In genomic region chr21:37368536-37369279, GRCh38 we compare ENCODE assay signal across 8 cellular contexts. TPM values are rescaled to one million over a fixed set of nuclear protein-coding genes. Genes with fewer than 3 reads are reported as not detected.
DNase-seq lines count a peak whose midpoint lies in the region; ATAC-seq lines count a peak whose summit lies in the region.

No MANE protein-coding gene starts in this region.

- H3K4me1 Mint-ChIP-seq in activated naive CD4-positive, alpha-beta T cell treated with anti-CD3 and anti-CD28 coated beads, Interleukin-2, amount 10 ng/mL, durations not matched to agents 7 days and 5 days, result peaks cover 63% of the 10 kb centered on the region
- H3K4me1 Mint-ChIP-seq in immature natural killer cell, result peaks cover 66 to 68% of the 10 kb centered on the region in 2 donors

- H3K9me3 Mint-ChIP-seq in activated naive CD4-positive, alpha-beta T cell treated with anti-CD3 and anti-CD28 coated beads, Interleukin-2, amount 10 ng/mL, durations not matched to agents 7 days and 5 days, result no peaks in the 10 kb centered on the region
- H3K9me3 Mint-ChIP-seq in immature natural killer cell, result no peaks in the 10 kb centered on the region

- DNase-seq in ACHN (peak; percentile 10), HCEC 1CT (peak; percentile 70), immature natural killer cell (no peak), hypothalamus (lab: John Stamatoyannopoulos, UW) (no peak)
- DNase-seq in activated naive CD4-positive, alpha-beta T cell treated with anti-CD3 and anti-CD28 coated beads, Interleukin-2, amount 10 ng/mL, durations not matched to agents 7 days and 5 days, result no peak
- DNase-seq in activated CD4-positive, CD25-positive, alpha-beta regulatory T cell (lab: John Stamatoyannopoulos, UW), result no peak

- no peak for ATAC-seq in HG02885 (IDR thresholded peaks at IDR 0.05; ENCODE audit: poor library complexity, unreplicated experiment)

- in situ Hi-C loops in ACHN (cut with HindIII; ENCODE audit: low pct_ligation_motif_present, low pct_unique_long_range_greater_than_20kb, low sequenced_read_pairs), result no loop called here

- H3K36me3 Mint-ChIP-seq in activated naive CD4-positive, alpha-beta T cell treated with anti-CD3 and anti-CD28 coated beads, Interleukin-2, amount 10 ng/mL, durations not matched to agents 7 days and 5 days, result peaks cover 25% of the 10 kb centered on the region
- peaks cover 0 to 5% (median 4%) of the 10 kb centered on the region in 3 donors for H3K36me3 Mint-ChIP-seq in immature natural killer cell

- peaks cover 7% of the 10 kb centered on the region for H3K27me3 Mint-ChIP-seq in activated naive CD4-positive, alpha-beta T cell treated with anti-CD3 and anti-CD28 coated beads, Interleukin-2, amount 10 ng/mL, durations not matched to agents 7 days and 5 days
- peaks cover 12 to 39% (median 17%) of the 10 kb centered on the region in 3 donors for H3K27me3 Mint-ChIP-seq in immature natural killer cell (ENCODE audit: low read depth in 3 of 3)

- H3K27ac ChIP-seq in temporal lobe (ENCODE audit: low read depth, low read length), result peak overlapping the region; percentile 36

- CTCF ChIA-PET in activated naive CD4-positive, alpha-beta T cell treated with anti-CD3 and anti-CD28 coated beads, Interleukin-2, amount 10 ng/mL, durations not matched to agents 7 days and 5 days (lab: Charles Lee), result interaction anchor here (1.0 to 2.0 kb wide), 4 partner anchors 39 to 202 kb away, joined by 3 to 8 read pairs (median 6); partner anchors contain the start of gene VPS26C

- H3K27ac Mint-ChIP-seq in activated naive CD4-positive, alpha-beta T cell treated with anti-CD3 and anti-CD28 coated beads, Interleukin-2, amount 10 ng/mL, durations not matched to agents 7 days and 5 days, result peak overlapping the region; percentile 85
- H3K27ac Mint-ChIP-seq in immature natural killer cell, result peak overlapping the region; percentile 90 to 95 (median 92)

- peak overlapping the region; percentile 88 for H3K4me3 Mint-ChIP-seq in activated naive CD4-positive, alpha-beta T cell treated with anti-CD3 and anti-CD28 coated beads, Interleukin-2, amount 10 ng/mL, durations not matched to agents 7 days and 5 days
- H3K4me3 Mint-ChIP-seq in immature natural killer cell, result peak overlapping the region; percentile 87 to 93 (median 90)

RNA-seq across cellular contexts. Expression of gene DYRK1A, which starts 2.1 kb away (rescaled TPM):
- polyA plus RNA-seq in immature natural killer cell, result 1 to 10 TPM; 1.8 to 4.8 (median 4.0) TPM
- total RNA-seq in temporal lobe, result 116 TPM

Comparison
In these comparisons a context has a peak if more than half of its experiments do, and no peak if none do; other contexts are left out.
1. DNase-seq: peak in ACHN (single experiment) and HCEC 1CT (single experiment); none in activated naive CD4-positive, alpha-beta T cell treated with anti-CD3 and anti-CD28 coated beads, Interleukin-2, amount 10 ng/mL, durations not matched to agents 7 days and 5 days (single experiment), immature natural killer cell (0 of 3), hypothalamus (0 of 51) and activated CD4-positive, CD25-positive, alpha-beta regulatory T cell (0 of 4).